Comparison of ENCODE assay signal across 11 cellular contexts in genomic region chrX:153333271-153333670, GRCh38. TPM values are rescaled to one million over a fixed set of nuclear protein-coding genes. Genes with fewer than 3 reads are reported as not detected.
A peak's percentile ranks its signal among the peaks of the same experiment; 100 is the strongest.
DNase-seq lines count a peak whose midpoint lies in the region; ATAC-seq, FAIRE-seq and TF ChIP-seq lines count a peak whose summit lies in the region.
"Had no signal": no experiment of that assay in that cellular context is flagged by ENCODE, and none has a peak within 500 bp of the region (broad histone marks: within the 10 kb centered on the region; RNA-seq: fewer than 3 reads in every experiment).

No MANE protein-coding gene starts in this region.

- CTCF ChIA-PET in BJ (lab: Yijun Ruan, JAX) = interaction anchor here (1.3 kb wide), 1 partner anchor 127 kb away, joined by 3 read pairs; no protein-coding TSS in a partner anchor
- CTCF ChIA-PET in K562 (lab: Yijun Ruan, JAX; ENCODE audit: low intra/inter-chr PET ratio) = no interaction called here

- H3K4me1 ChIP-seq in K562 (replicated peaks in 1 of 2; ENCODE audit: control insufficient read depth in 2 of 2, insufficient read depth in 2 of 2, low read length in 2 of 2) (peaks cover 14 to 21% of the 10 kb centered on the region in 2 experiments; a peak in 4 of 5 replicates), mucosa of rectum (ENCODE audit: control insufficient read depth in 2 of 2, insufficient read depth in 2 of 2, low read length in 2 of 2) (peaks cover 4% of the 10 kb centered on the region in 2 donors)

- H3K27ac ChIP-seq in K562 (ENCODE audit: extremely low read depth, low read depth, low read length) (no peak overlapping the region), mucosa of rectum (ENCODE audit: low read depth in 2 of 2, low read length in 2 of 2) (no peak overlapping the region)

- peak overlapping the region; percentile 43 for H3K4me3 ChIP-seq in BJ (ENCODE audit: low read depth, low read length)
- H3K4me3 ChIP-seq in K562 = peak overlapping the region; percentile 92; the same call in 1 of the 2 replicates
- H3K4me3 ChIP-seq in mucosa of rectum (ENCODE audit: low read length in 2 of 2) = peak overlapping the region; percentile 43 to 55

- no peak for TF ChIP-seq POLR2A in K562 (conservative IDR thresholded peaks at IDR 0.05)

- H4K20me1 ChIP-seq in K562 (replicated peaks; ENCODE audit: control insufficient read depth, insufficient read depth, low read length) = no peaks in the 10 kb centered on the region

- H2AFZ ChIP-seq in K562 (ENCODE audit: low read depth, low read length) = peak overlapping the region; percentile 98

- intact Hi-C loops in K562 (cut with micrococcal nuclease) = no loop called here

- no peaks in the 10 kb centered on the region for H3K9me1 ChIP-seq in K562 (ENCODE audit: control insufficient read depth, insufficient read depth, low read length)

- TSS peak; percentile 81 for BruUV-seq in K562 (replicated peaks; lab: Mats Ljungman, UMichigan)

- H3K9me3 ChIP-seq in K562 (replicated peaks; ENCODE audit: control insufficient read depth, insufficient read depth, low read depth, low read length) (no peaks in the 10 kb centered on the region), mucosa of rectum (ENCODE audit: control insufficient read depth in 2 of 2, low read length in 2 of 2) (no peaks in the 10 kb centered on the region)

- FAIRE-seq in K562 (lab: Jason Lieb, UNC) = peak; percentile 69
- FAIRE-seq: GM12878 had no signal

- WGBS in K562 (ENCODE audit: insufficient coverage, low coverage, missing lambda C conversion rate) = 58% methylated on average over 2 of the region's 2 CpGs

- no peaks in the 10 kb centered on the region for H3K27me3 ChIP-seq in BJ (ENCODE audit: control insufficient read depth, insufficient read depth, low read length)
- no peaks in the 10 kb centered on the region for H3K27me3 ChIP-seq in K562 (ENCODE audit: control insufficient read depth in 2 of 2, insufficient read depth in 2 of 2, low read length in 2 of 2)
- H3K27me3 ChIP-seq in mucosa of rectum (ENCODE audit: control insufficient read depth in 2 of 2, insufficient read depth in 2 of 2, low read length in 2 of 2) = peaks cover 0 to 6% of the 10 kb centered on the region in 2 donors

- POLR2A ChIA-PET in BJ (lab: Charles Lee) (no interaction called here), K562 (lab: Yijun Ruan, JAX) (interaction anchor here (1.0 kb wide), 1 partner anchor 19 kb away, joined by 3 read pairs; no protein-coding TSS in a partner anchor)

- no peaks in the 10 kb centered on the region for H3K36me3 ChIP-seq in BJ (ENCODE audit: control insufficient read depth, insufficient read depth, low read length)
- peaks cover 26% of the 10 kb centered on the region; the same call in 2 of the 3 replicates for H3K36me3 ChIP-seq in K562 (ENCODE audit: control insufficient read depth, insufficient read depth, low read length)
- peaks cover 2 to 5% of the 10 kb centered on the region in 2 donors for H3K36me3 ChIP-seq in mucosa of rectum (ENCODE audit: control insufficient read depth in 2 of 2, insufficient read depth in 2 of 2, low read length in 2 of 2)

- ATAC-seq in K562 (no peak), HG03457 (IDR thresholded peaks at IDR 0.05; ENCODE audit: unreplicated experiment) (no peak)

- TF ChIP-seq CTCF in BJ (IDR thresholded peaks at IDR 0.05; ENCODE audit: insufficient read depth, low read depth, low read length) (no peak), K562 (IDR thresholded peaks at IDR 0.05 in 2 of 3, conservative IDR thresholded peaks at IDR 0.05 in 1 of 3; ENCODE audit: insufficient read depth in 2 of 3, low read depth in 1 of 3, low read length in 3 of 3) (no peak)

- peaks cover 43% of the 10 kb centered on the region for H3K79me2 ChIP-seq in K562 (ENCODE audit: control insufficient read depth, insufficient read depth, low read length)

- no peak for TF ChIP-seq RAD21 in K562 (CRISPR knock-in tag; conservative IDR thresholded peaks at IDR 0.05 in 1 of 2, IDR thresholded peaks at IDR 0.05 in 1 of 2)

- in situ Hi-C loops in K562 (cut with MboI) = no loop called here

- DNase-seq in BJ (ENCODE audit: low read depth) (peak; percentile 22), HS-5 (ENCODE audit: low read depth) (peak; percentile 11), K562 (ENCODE audit: extremely low read depth in 1 of 4, low spot score in 3 of 4) (no peak), Ammon's horn (ENCODE audit: low spot score) (no peak), NCI-H2171 treated with DMSO at 0.1 percent for 48 hours (lab: John Stamatoyannopoulos, UW) (no peak)
- DNase-seq in activated CD8-positive, alpha-beta memory T cell treated with anti-CD3 and anti-CD28 coated beads, Interleukin-2, amount 50 U/mL, for 4 hours = no peak

- no peak for TF ChIP-seq EP300 in K562 (IDR thresholded peaks at IDR 0.05; ENCODE audit: low read length)

- H3K9ac ChIP-seq in K562 (ENCODE audit: insufficient read depth in 1 of 2, low read depth in 2 of 2, low read length in 2 of 2) (peak overlapping the region in 1 of 2 experiments; percentile 56; a peak in 2 of 4 replicates), mucosa of rectum (ENCODE audit: low read depth in 1 of 2, low read length in 2 of 2) (no peak overlapping the region)

- peak overlapping the region; percentile 97 for H3K4me2 ChIP-seq in K562 (ENCODE audit: insufficient read depth, low read length)

TF ChIP-seq in K562, 482 proteins besides CTCF, POLR2A, EP300 and RAD21:
- TF ChIP-seq CEBPG (CRISPR knock-in tag; IDR thresholded peaks at IDR 0.05) = no peak
- TF ChIP-seq CEBPG (tag; conservative IDR thresholded peaks at IDR 0.05 in 1 of 2, IDR thresholded peaks at IDR 0.05 in 1 of 2) = peak; percentile 8 to 32; a peak in 2 of 4 replicates
- no peak for TF ChIP-seq MXI1 (IDR thresholded peaks at IDR 0.05; ENCODE audit: low read depth, low read length)
- TF ChIP-seq ZNF184 (CRISPR knock-in tag; IDR thresholded peaks at IDR 0.05) = no peak
- no peak for TF ChIP-seq CLOCK (CRISPR knock-in tag; IDR thresholded peaks at IDR 0.05; ENCODE audit: borderline replicate concordance)
- peak; percentile 51 for TF ChIP-seq CEBPB (tag; IDR thresholded peaks at IDR 0.05)
- no peak for TF ChIP-seq JUNB (CRISPR knock-in tag; conservative IDR thresholded peaks at IDR 0.05)

RNA-seq across cellular contexts. Expression of gene ZNF275, which starts 0.7 kb away (rescaled TPM):
- polyA plus RNA-seq in BJ (2011; rRNA removed) (12.0 and 13.2 TPM in 2 replicates), K562 (2011; rRNA removed) (15.3 and 16.9 TPM in 2 replicates), K562 (2014; fragmentation: Illumina TruSeq; extraction: Trizol) (15.0 and 17.4 TPM in 2 replicates), K562 (2014; fragmentation: Nextera tagmentation; extraction: Ambion mirVana) (1 to 10 TPM; 2.1 to 3.1 TPM), K562 (2014; rRNA removed) (12.0 and 13.6 TPM in 2 replicates)
- polyA minus RNA-seq in BJ (2011; rRNA and poly(A)+ RNA removed) = 15.8 and 18.5 TPM in 2 replicates
- total RNA-seq in K562 (2011; cell fraction: chromatin; rRNA removed; ENCODE audit: low replicate concordance) = 32.0 and 37.4 TPM in 2 replicates
- total RNA-seq in K562 (2011; cell fraction: nucleolus; rRNA removed) = 18.6 and 21.2 TPM in 2 replicates
- total RNA-seq in K562 (2011; cell fraction: nucleoplasm; rRNA removed) = 29.5 and 33.1 TPM in 2 replicates
- total RNA-seq in K562 (2014; rRNA removed) (7.8 and 10.0 TPM in 2 replicates), K562 (2014; rRNA removed; fragmentation: Illumina TruSeq; extraction: Trizol) (8.7 and 9.1 TPM in 2 replicates), K562 (2015; rRNA removed; fragmentation: Illumina TruSeq; extraction: Trizol) (12.3 and 12.5 TPM in 2 replicates), K562 (2021) (16.9 and 19.1 TPM in 2 replicates)
- 14.6 and 17.9 TPM in 2 replicates for polyA plus RNA-seq in K562 (2011; cell fraction: cytosol; rRNA removed)
- polyA plus RNA-seq in K562 (2011; cell fraction: nucleus; rRNA removed) = 25.4 and 33.4 TPM in 2 replicates
- 12.2 and 20.2 TPM in 2 replicates for polyA plus RNA-seq in K562 (2012)
- polyA minus RNA-seq in K562 (2011; rRNA and poly(A)+ RNA removed) = 22.3 and 27.7 TPM in 2 replicates
- 11.3 and 14.6 TPM in 2 replicates for polyA minus RNA-seq in K562 (2011; cell fraction: cytosol; rRNA and poly(A)+ RNA removed)
- 9.7 and 13.0 TPM in 2 replicates for polyA minus RNA-seq in K562 (2011; cell fraction: nucleus; rRNA and poly(A)+ RNA removed)

RNA-seq across cellular contexts. Expression of gene PNMA6F, which starts 11.7 kb away (rescaled TPM):
- polyA plus RNA-seq in BJ (2011; rRNA removed) (not detected in 2 replicates), K562 (2011; rRNA removed) (not detected in 2 replicates), K562 (2014; fragmentation: Illumina TruSeq; extraction: Trizol) (not detected in 2 replicates), K562 (2014; fragmentation: Nextera tagmentation; extraction: Ambion mirVana) (not detected), K562 (2014; rRNA removed) (not detected in 2 replicates)
- polyA minus RNA-seq in BJ (2011; rRNA and poly(A)+ RNA removed) = not detected in 2 replicates
- not detected in 2 replicates for total RNA-seq in K562 (2011; cell fraction: chromatin; rRNA removed; ENCODE audit: low replicate concordance)
- not detected in 2 replicates for total RNA-seq in K562 (2011; cell fraction: nucleolus; rRNA removed)
- not detected in 2 replicates for total RNA-seq in K562 (2011; cell fraction: nucleoplasm; rRNA removed)
- total RNA-seq in K562 (2014; rRNA removed) (not detected in 2 replicates), K562 (2014; rRNA removed; fragmentation: Illumina TruSeq; extraction: Trizol) (not detected in 2 replicates), K562 (2015; rRNA removed; fragmentation: Illumina TruSeq; extraction: Trizol) (not detected in 2 replicates), K562 (2021) (not detected in 2 replicates)
- polyA plus RNA-seq in K562 (2011; cell fraction: cytosol; rRNA removed) = not detected in 2 replicates
- polyA plus RNA-seq in K562 (2011; cell fraction: nucleus; rRNA removed) = not detected in 2 replicates
- not detected in 2 replicates for polyA plus RNA-seq in K562 (2012)
- polyA minus RNA-seq in K562 (2011; rRNA and poly(A)+ RNA removed) = not detected in 2 replicates
- polyA minus RNA-seq in K562 (2011; cell fraction: cytosol; rRNA and poly(A)+ RNA removed) = not detected in 2 replicates
- not detected in 2 replicates for polyA minus RNA-seq in K562 (2011; cell fraction: nucleus; rRNA and poly(A)+ RNA removed)
- total RNA-seq: GM12878, mononuclear cell had no signal
- polyA plus RNA-seq: adipose tissue, GM12878 had no signal

Comparison
In these comparisons a context has a peak if more than half of its experiments do, and no peak if none do; other contexts are left out.
1. DNase-seq: peak in BJ (single experiment) and HS-5 (single experiment); none in K562 (0 of 4), Ammon's horn (single experiment), activated CD8-positive, alpha-beta memory T cell treated with anti-CD3 and anti-CD28 coated beads, Interleukin-2, amount 50 U/mL, for 4 hours (single experiment) and NCI-H2171 treated with DMSO at 0.1 percent for 48 hours (single experiment).
2. Peak in every context shown above with its lines, with median percentiles within 50 percentile points of each other: H3K4me3 ChIP-seq.